11 cellular contexts compared by ENCODE assay signal in the genomic region with DNA sequence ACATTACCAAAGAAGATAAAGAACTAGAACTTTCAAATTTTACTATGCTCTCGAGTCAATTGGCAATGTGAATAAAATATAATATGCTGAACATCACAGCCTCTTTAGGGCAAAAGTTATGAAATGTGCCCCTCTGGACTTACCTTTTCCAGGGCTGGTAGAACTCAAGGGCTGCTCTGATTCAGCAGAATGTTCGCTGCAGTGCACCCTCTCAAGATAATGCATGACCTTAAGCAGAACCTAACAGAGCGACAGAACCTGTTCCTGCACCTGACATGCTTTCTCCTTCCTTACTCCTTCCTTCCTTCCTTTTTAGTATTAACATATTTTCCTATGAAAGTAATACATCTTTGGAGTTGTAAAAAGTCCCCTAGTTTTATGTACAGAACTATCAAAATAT.
"Had no signal": no experiment of that assay in that cellular context is flagged by ENCODE, and none has a peak within 500 bp of the region (broad histone marks: within the 10 kb centered on the region; RNA-seq: fewer than 3 reads in every experiment).

No MANE protein-coding gene starts in this region.

- H3K4me2 ChIP-seq: GM23338 had no signal

- H3K36me3 ChIP-seq: HAP-1 had no signal

- H2AFZ ChIP-seq: GM23248, GM23338 had no signal

- ATAC-seq: GM23338, HCT116 had no signal

- H3K4me1 ChIP-seq: HAP-1 had no signal

- H3K27ac ChIP-seq: GM23248 had no signal

- DNase-seq: GM23248, GOT3, H7, H9, HCEC 1CT, HFFc6 had no signal

- FAIRE-seq: H1, H54 had no signal

- H3K9ac ChIP-seq: GM23248 had no signal

- H3K4me3 ChIP-seq: GM23248, GM23338, HAP-1 had no signal

- H3K9me3 ChIP-seq: HAP-1 had no signal
